1 cellular context compared by ENCODE assay signal in genomic region chr10:73644015-73644743, GRCh38.
TF ChIP-seq lines count a peak whose summit lies in the region.

No MANE protein-coding gene starts in this region.

TF ChIP-seq in H1, 55 proteins besides CTCF, POLR2A, EP300 and RAD21:
- TF ChIP-seq, protein P1, sequence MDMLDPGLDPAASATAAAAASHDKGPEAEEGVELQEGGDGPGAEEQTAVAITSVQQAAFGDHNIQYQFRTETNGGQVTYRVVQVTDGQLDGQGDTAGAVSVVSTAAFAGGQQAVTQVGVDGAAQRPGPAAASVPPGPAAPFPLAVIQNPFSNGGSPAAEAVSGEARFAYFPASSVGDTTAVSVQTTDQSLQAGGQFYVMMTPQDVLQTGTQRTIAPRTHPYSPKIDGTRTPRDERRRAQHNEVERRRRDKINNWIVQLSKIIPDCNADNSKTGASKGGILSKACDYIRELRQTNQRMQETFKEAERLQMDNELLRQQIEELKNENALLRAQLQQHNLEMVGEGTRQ (IDR thresholded peaks at IDR 0.05; ENCODE audit: low read length) = no peak
- no peak for TF ChIP-seq SP4 (IDR thresholded peaks at IDR 0.05; ENCODE audit: low read length)
- no peak for TF ChIP-seq KDM5A (IDR thresholded peaks at IDR 0.05; ENCODE audit: low read length)
- TF ChIP-seq RBBP5 (IDR thresholded peaks at IDR 0.05; ENCODE audit: borderline replicate concordance, low read depth, low read length) = no peak
- peak; percentile 4; the same call in 1 of the 2 replicates for TF ChIP-seq BRCA1 (IDR thresholded peaks at IDR 0.05; ENCODE audit: low read depth, low read length)
- TF ChIP-seq, protein P2, sequence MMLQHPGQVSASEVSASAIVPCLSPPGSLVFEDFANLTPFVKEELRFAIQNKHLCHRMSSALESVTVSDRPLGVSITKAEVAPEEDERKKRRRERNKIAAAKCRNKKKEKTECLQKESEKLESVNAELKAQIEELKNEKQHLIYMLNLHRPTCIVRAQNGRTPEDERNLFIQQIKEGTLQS (IDR thresholded peaks at IDR 0.05; ENCODE audit: insufficient read depth, low read depth, low read length) = no peak
- TF ChIP-seq PHF8 (conservative IDR thresholded peaks at IDR 0.05; ENCODE audit: low read depth, low read length) = no peak
- TF ChIP-seq YY1 (IDR thresholded peaks at IDR 0.05; ENCODE audit: low read depth, low read length) = 0 out of 2 replicates have a peak, but pooled peaks have one; percentile 41
- TF ChIP-seq EGR1 (IDR thresholded peaks at IDR 0.05; ENCODE audit: borderline replicate concordance, low read depth, low read length) = no peak
